Comparison of ENCODE assay signal across 29 cellular contexts in the genomic region with DNA sequence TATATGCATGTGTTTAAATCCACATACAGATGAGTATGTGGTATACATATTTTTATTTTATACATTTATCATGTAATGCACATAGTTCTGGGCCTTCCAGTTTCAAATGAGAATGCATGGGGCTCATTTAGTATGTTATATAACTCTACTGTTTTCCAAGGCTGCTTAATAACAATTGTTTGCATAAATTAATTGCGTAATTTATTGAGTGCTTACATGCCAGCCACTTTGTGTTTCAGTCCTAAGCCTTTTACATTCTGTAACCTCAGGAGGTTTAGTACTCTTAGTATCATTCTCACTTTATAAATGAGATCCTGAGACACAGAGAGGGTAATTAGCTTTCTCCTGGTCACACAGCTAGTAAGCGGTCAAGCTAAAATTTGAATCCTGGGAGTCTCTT. TPM values are rescaled to one million over a fixed set of nuclear protein-coding genes. Genes with fewer than 3 reads are reported as not detected.
"Had no signal": no experiment of that assay in that cellular context is flagged by ENCODE, and none has a peak within 500 bp of the region (broad histone marks: within the 10 kb centered on the region; RNA-seq: fewer than 3 reads in every experiment).

No MANE protein-coding gene starts in this region.

- H3K4me3 Mint-ChIP-seq: activated CD4-positive, alpha-beta T cell treated with anti-CD3 and anti-CD28 coated beads, Interleukin-2, amount 10 ng/mL, durations not matched to agents 7 days and 5 days; activated CD8-positive, alpha-beta memory T cell treated with anti-CD3 and anti-CD28 coated beads, Interleukin-2, amount 10 ng/mL, durations not matched to agents 7 days and 5 days; activated CD8-positive, alpha-beta T cell treated with anti-CD3 and anti-CD28 coated beads for 36 hours; activated naive CD8-positive, alpha-beta T cell; dendritic cell treated with granulocyte-macrophage colony-stimulating factor and Interleukin-4, amounts not matched to agents 40 ng/mL and 50 ng/mL, for 4 days; T-helper 2 cell treated with Interferon-gamma antibody and Interleukin-4, amounts not matched to agents 5 μg/mL and 100 μg/mL, for 36 hours had no signal

- H3K4me1 ChIP-seq: adrenal gland, ascending aorta, esophagus squamous epithelium, heart left ventricle, lower lobe of right lung, testis had no signal

- H3K27ac ChIP-seq: adrenal gland, ascending aorta, brain microvascular endothelial cell, esophagus squamous epithelium, heart left ventricle, lower lobe of right lung, testis, VCaP had no signal

- H3K4me1 Mint-ChIP-seq: activated CD4-positive, alpha-beta T cell treated with anti-CD3 and anti-CD28 coated beads, Interleukin-2, amount 10 ng/mL, durations not matched to agents 7 days and 5 days; activated CD8-positive, alpha-beta memory T cell treated with anti-CD3 and anti-CD28 coated beads, Interleukin-2, amount 10 ng/mL, durations not matched to agents 7 days and 5 days had no signal

- H3K4me3 ChIP-seq: adrenal gland, ascending aorta, esophagus squamous epithelium, heart left ventricle, lower lobe of right lung, mucosa of descending colon, testis had no signal

- H3K9me3 ChIP-seq: adrenal gland, ascending aorta, heart left ventricle, lower lobe of right lung, mucosa of descending colon, testis had no signal

- H3K36me3 Mint-ChIP-seq: activated naive CD8-positive, alpha-beta T cell; type B pancreatic cell had no signal

- H3K27me3 ChIP-seq: testis had no signal

- DNase-seq: activated CD4-positive, alpha-beta T cell treated with anti-CD3 and anti-CD28 coated beads, Interleukin-2, amount 10 ng/mL, durations not matched to agents 7 days and 5 days; activated CD4-positive, CD25-positive, alpha-beta regulatory T cell treated with anti-CD3 and anti-CD28 coated beads, Interleukin-2, amount 50 U/mL, for 72 hours; activated CD8-positive, alpha-beta memory T cell treated with anti-CD3 and anti-CD28 coated beads, Interleukin-2, amount 10 ng/mL, durations not matched to agents 7 days and 5 days; activated CD8-positive, alpha-beta T cell treated with anti-CD3 and anti-CD28 coated beads for 36 hours; activated gamma-delta T cell; activated T-cell treated with anti-CD3 and anti-CD28 coated beads for 4 hours; adrenal gland; effector memory CD4-positive, alpha-beta T cell; esophagus squamous epithelium; heart left ventricle; kidney; lower lobe of right lung; mucosa of descending colon; small intestine; stimulated activated CD4-positive, alpha-beta T cell treated with anti-CD3 and anti-CD28 coated beads, Interleukin-15, amount 100 ng/mL, for 24 hours; stimulated activated naive CD4-positive, alpha-beta T cell; testis had no signal

- ATAC-seq: activated CD8-positive, alpha-beta memory T cell treated with anti-CD3 and anti-CD28 coated beads, Interleukin-2, amount 10 ng/mL, durations not matched to agents 7 days and 5 days; activated CD8-positive, alpha-beta T cell treated with anti-CD3 and anti-CD28 coated beads for 36 hours; heart left ventricle; left lobe of liver; lower lobe of right lung; mucosa of descending colon; sciatic nerve had no signal

- H3K9me3 Mint-ChIP-seq: activated CD4-positive, alpha-beta T cell treated with anti-CD3 and anti-CD28 coated beads, Interleukin-2, amount 10 ng/mL, durations not matched to agents 7 days and 5 days; activated CD8-positive, alpha-beta T cell treated with anti-CD3 and anti-CD28 coated beads for 36 hours; T-helper 2 cell treated with Interferon-gamma antibody and Interleukin-4, amounts not matched to agents 5 μg/mL and 100 μg/mL, for 36 hours had no signal

- H3K27ac Mint-ChIP-seq: activated CD4-positive, alpha-beta T cell treated with anti-CD3 and anti-CD28 coated beads, Interleukin-2, amount 10 ng/mL, durations not matched to agents 7 days and 5 days; activated CD8-positive, alpha-beta memory T cell treated with anti-CD3 and anti-CD28 coated beads, Interleukin-2, amount 10 ng/mL, durations not matched to agents 7 days and 5 days; activated CD8-positive, alpha-beta T cell treated with anti-CD3 and anti-CD28 coated beads for 36 hours; activated naive CD8-positive, alpha-beta T cell; dendritic cell treated with granulocyte-macrophage colony-stimulating factor and Interleukin-4, amounts not matched to agents 40 ng/mL and 50 ng/mL, for 4 days; T-helper 2 cell treated with Interferon-gamma antibody and Interleukin-4, amounts not matched to agents 5 μg/mL and 100 μg/mL, for 36 hours had no signal

- H3K36me3 ChIP-seq: adrenal gland, ascending aorta, brain microvascular endothelial cell, esophagus squamous epithelium, heart left ventricle, lower lobe of right lung had no signal

RNA-seq across cellular contexts. Expression of a gene that starts 16.7 kb away (rescaled TPM):
- total RNA-seq: activated CD4-positive, alpha-beta T cell treated with anti-CD3 and anti-CD28 coated beads, Interleukin-2, amount 10 ng/mL, durations not matched to agents 7 days and 5 days; activated CD8-positive, alpha-beta memory T cell treated with anti-CD3 and anti-CD28 coated beads, Interleukin-2, amount 10 ng/mL, durations not matched to agents 7 days and 5 days; activated CD8-positive, alpha-beta T cell treated with anti-CD3 and anti-CD28 coated beads for 36 hours; esophagus squamous epithelium; left lobe of liver; omental fat pad had no signal

RNA-seq across cellular contexts. Expression of a gene that starts 36.9 kb away (rescaled TPM):
- total RNA-seq: activated CD4-positive, alpha-beta T cell treated with anti-CD3 and anti-CD28 coated beads, Interleukin-2, amount 10 ng/mL, durations not matched to agents 7 days and 5 days; activated CD8-positive, alpha-beta memory T cell treated with anti-CD3 and anti-CD28 coated beads, Interleukin-2, amount 10 ng/mL, durations not matched to agents 7 days and 5 days; activated CD8-positive, alpha-beta T cell treated with anti-CD3 and anti-CD28 coated beads for 36 hours; ascending aorta; esophagus squamous epithelium; heart left ventricle; kidney; left lobe of liver; lower lobe of right lung; omental fat pad; posterior vena cava; renal cortical epithelial cell; sciatic nerve had no signal
- polyA plus RNA-seq: heart left ventricle had no signal

RNA-seq across cellular contexts. Expression of a gene that starts 45.4 kb away (rescaled TPM):
- total RNA-seq: activated CD4-positive, alpha-beta T cell treated with anti-CD3 and anti-CD28 coated beads, Interleukin-2, amount 10 ng/mL, durations not matched to agents 7 days and 5 days; activated CD8-positive, alpha-beta memory T cell treated with anti-CD3 and anti-CD28 coated beads, Interleukin-2, amount 10 ng/mL, durations not matched to agents 7 days and 5 days; activated CD8-positive, alpha-beta T cell treated with anti-CD3 and anti-CD28 coated beads for 36 hours; adrenal gland; ascending aorta; heart left ventricle; kidney; left lobe of liver; mucosa of descending colon; omental fat pad; posterior vena cava; sciatic nerve had no signal
- polyA plus RNA-seq: adrenal gland, heart left ventricle had no signal
